In the genomic region with DNA sequence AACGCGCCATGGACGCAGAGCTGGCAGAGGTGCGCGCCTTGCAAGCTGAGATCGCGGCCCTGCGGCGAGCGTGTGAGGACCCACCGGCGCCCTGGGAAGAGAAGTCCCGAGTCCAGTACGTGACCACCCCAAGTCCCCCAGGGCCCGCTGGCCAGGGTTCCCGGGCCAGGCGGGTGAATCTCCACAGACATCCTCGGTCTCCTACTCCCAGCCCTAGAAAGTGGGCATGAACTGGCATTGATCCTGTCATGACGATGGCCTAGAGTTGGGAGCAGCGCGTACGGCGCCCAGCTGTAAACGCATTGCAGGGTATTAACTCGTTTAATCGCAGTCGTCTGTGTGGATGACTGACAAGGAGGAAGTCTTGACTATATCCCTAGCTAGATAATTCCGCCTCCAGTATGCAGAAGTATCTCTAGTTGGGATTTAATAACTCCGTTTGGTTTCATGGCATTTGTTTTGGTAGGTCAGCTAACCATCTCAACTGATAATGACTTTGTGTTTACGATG, we compare ENCODE assay signal across 8 cellular contexts. TPM values are rescaled to one million over a fixed set of nuclear protein-coding genes. Genes with fewer than 3 reads are reported as not detected.
DNase-seq lines count a peak whose midpoint lies in the region; ATAC-seq, FAIRE-seq and TF ChIP-seq lines count a peak whose summit lies in the region.

No MANE protein-coding gene starts in this region.

- H3K4me1 ChIP-seq in SK-N-SH (ENCODE audit: control insufficient read depth in 1 of 2, insufficient read depth in 2 of 2, low read depth in 1 of 2, low read length in 1 of 2) (peaks cover 16% of the 10 kb centered on the region in 2 experiments; a peak in 3 of 4 replicates), keratinocyte (ENCODE audit: control insufficient read depth, extremely low read depth, insufficient read depth, low read length) (peaks cover 27% of the 10 kb centered on the region), suprapubic skin (peaks cover 44% of the 10 kb centered on the region)

- TF ChIP-seq POLR2A in suprapubic skin (IDR thresholded peaks at IDR 0.05): no peak

- CTCF ChIA-PET in SK-N-SH (lab: Yijun Ruan, JAX): interaction anchor here (1.0 to 5.2 kb wide), 9 partner anchors 10 to 465 kb away, joined by 3 to 61 read pairs (median 4); a partner anchor contains a TSS

- no peaks in the 10 kb centered on the region for H3K9me1 ChIP-seq in keratinocyte (ENCODE audit: control insufficient read depth, extremely low read depth, insufficient read depth, low read length)

- no peaks in the 10 kb centered on the region for H4K20me1 ChIP-seq in SK-N-SH (ENCODE audit: insufficient read depth)
- H4K20me1 ChIP-seq in keratinocyte (ENCODE audit: control insufficient read depth, extremely low read depth, insufficient read depth, low read length): no peaks in the 10 kb centered on the region

- peak overlapping the region; percentile 92 to 96 for H3K4me3 ChIP-seq in SK-N-SH (ENCODE audit: low read depth in 2 of 2, low read length in 1 of 2)
- peak overlapping the region; percentile 75 to 98 (median 93) for H3K4me3 ChIP-seq in keratinocyte (ENCODE audit: control insufficient read depth in 2 of 3, extremely low read depth in 1 of 3, insufficient read depth in 2 of 3, low read depth in 1 of 3, low read length in 3 of 3)
- H3K4me3 ChIP-seq in suprapubic skin: peak overlapping the region; percentile 95

- no peak for FAIRE-seq in keratinocyte (lab: Jason Lieb, UNC)

- H3K36me3 ChIP-seq in SK-N-SH (replicated peaks in 1 of 2; ENCODE audit: control insufficient read depth in 1 of 2, insufficient read depth in 2 of 2, low read length in 1 of 2): peaks cover 21 to 24% of the 10 kb centered on the region in 2 experiments
- peaks cover 21% of the 10 kb centered on the region for H3K36me3 ChIP-seq in KOPT-K1 (ENCODE audit: insufficient read depth, low read length)
- H3K36me3 ChIP-seq in keratinocyte (ENCODE audit: control insufficient read depth in 2 of 2, extremely low read depth in 1 of 2, insufficient read depth in 2 of 2, low read length in 2 of 2): peaks cover 5 to 12% of the 10 kb centered on the region in 2 experiments
- H3K36me3 ChIP-seq in suprapubic skin: peaks cover 20% of the 10 kb centered on the region

- no peaks in the 10 kb centered on the region for H3K9me3 ChIP-seq in SK-N-SH
- H3K9me3 ChIP-seq in KOPT-K1 (ENCODE audit: insufficient read depth, low read length, poor library complexity, severe bottlenecking): no peaks in the 10 kb centered on the region
- H3K9me3 ChIP-seq in keratinocyte (ENCODE audit: control insufficient read depth, low read depth, low read length): no peaks in the 10 kb centered on the region
- no peaks in the 10 kb centered on the region for H3K9me3 ChIP-seq in suprapubic skin

- H3K27ac ChIP-seq in SK-N-SH (ENCODE audit: low read depth in 2 of 2, low read length in 1 of 2): peak overlapping the region in 1 of 2 experiments; percentile 96; a peak in 3 of 4 replicates
- H3K27ac ChIP-seq in KOPT-K1 (ENCODE audit: low read depth, low read length, poor library complexity, severe bottlenecking): peak overlapping the region; percentile 95
- peak overlapping the region; percentile 99 for H3K27ac ChIP-seq in angular gyrus (ENCODE audit: low read depth, low read length)
- peak overlapping the region; percentile 100 for H3K27ac ChIP-seq in keratinocyte (ENCODE audit: control insufficient read depth, insufficient read depth, low read length)
- peak overlapping the region; percentile 98 for H3K27ac ChIP-seq in suprapubic skin

- H3K27me3 ChIP-seq in SK-N-SH (ENCODE audit: insufficient read depth) (no peaks in the 10 kb centered on the region), keratinocyte (ENCODE audit: control insufficient read depth, extremely low read depth, insufficient read depth, low read length) (no peaks in the 10 kb centered on the region), suprapubic skin (no peaks in the 10 kb centered on the region)

- DNase-seq in SK-N-SH (no peak), keratinocyte (ENCODE audit: low read depth, low spot score) (no peak), suprapubic skin (ENCODE audit: low spot score in 2 of 2) (peak in 1 of 2 donors; percentile 72), medulla oblongata (ENCODE audit: extremely low spot score) (no peak), cortex of kidney (lab: John Stamatoyannopoulos, UW) (no peak)

- TF ChIP-seq RAD21 in SK-N-SH (IDR thresholded peaks at IDR 0.05; ENCODE audit: low read length): no peak

- ATAC-seq in SK-N-SH treated with all-trans-retinoic acid at 6 μM for 48 hours: no peak

- H3K9me2 ChIP-seq in SK-N-SH: no peaks in the 10 kb centered on the region

- peak overlapping the region; percentile 98 for H3K9ac ChIP-seq in SK-N-SH
- peak overlapping the region; percentile 100 for H3K9ac ChIP-seq in keratinocyte (ENCODE audit: control insufficient read depth, extremely low read depth, insufficient read depth, low read length)

- 3% methylated on average over 12 of the region's 30 CpGs for WGBS in SK-N-SH (ENCODE audit: low lambda C conversion rate)
- WGBS in suprapubic skin: 2% methylated on average over 23 of the region's 30 CpGs

- TF ChIP-seq CTCF in SK-N-SH (IDR thresholded peaks at IDR 0.05): no peak
- TF ChIP-seq CTCF in keratinocyte (optimal IDR thresholded peaks at IDR 0.05 in 1 of 3, IDR thresholded peaks at IDR 0.05 in 1 of 3, conservative IDR thresholded peaks at IDR 0.05 in 1 of 3; ENCODE audit: extremely low read depth in 1 of 3, insufficient read depth in 2 of 3, low read length in 3 of 3): no peak
- no peak for TF ChIP-seq CTCF in suprapubic skin (IDR thresholded peaks at IDR 0.05)

- H3F3A ChIP-seq in SK-N-SH (replicated peaks; ENCODE audit: insufficient read depth): no peaks in the 10 kb centered on the region

- H3K79me2 ChIP-seq in SK-N-SH (ENCODE audit: insufficient read depth) (peaks cover 26% of the 10 kb centered on the region), keratinocyte (ENCODE audit: control insufficient read depth, insufficient read depth, low read length) (peaks cover 24% of the 10 kb centered on the region)

- peak overlapping the region; percentile 95 for H2AFZ ChIP-seq in SK-N-SH (ENCODE audit: low read depth)
- H2AFZ ChIP-seq in keratinocyte (ENCODE audit: control insufficient read depth, low read length): peak overlapping the region; percentile 99

- peak overlapping the region; percentile 97 for H3K4me2 ChIP-seq in SK-N-SH
- peak overlapping the region; percentile 84 for H3K4me2 ChIP-seq in keratinocyte (ENCODE audit: control insufficient read depth, extremely low read depth, insufficient read depth, low read depth, low read length)

- dilution Hi-C loops in keratinocyte (cut with MboI; ENCODE audit: extremely low pct_ligation_motif_present, low sequenced_read_pairs): no loop called here

- POLR2A ChIA-PET in SK-N-SH (lab: Yijun Ruan, JAX): interaction anchor here (1.8 to 2.2 kb wide), 2 partner anchors 113 to 344 kb away, joined by 6 read pairs; a partner anchor contains a TSS

- no peak for TF ChIP-seq EP300 in SK-N-SH (IDR thresholded peaks at IDR 0.05; ENCODE audit: borderline replicate concordance in 1 of 2, low read depth in 1 of 2, low read length in 1 of 2)
- TF ChIP-seq EP300 in suprapubic skin (IDR thresholded peaks at IDR 0.05): no peak

TF ChIP-seq in SK-N-SH, 30 proteins besides CTCF, POLR2A, EP300 and RAD21:
- TF ChIP-seq MXI1 (IDR thresholded peaks at IDR 0.05; ENCODE audit: low read depth, low read length): no peak
- TF ChIP-seq TAF1 (IDR thresholded peaks at IDR 0.05; ENCODE audit: borderline replicate concordance, low read depth, low read length): 0 out of 2 replicates have a peak, but pooled peaks have one; percentile 35

TF ChIP-seq in SK-N-SH treated with all-trans-retinoic acid at 6 μM for 48 hours, 23 proteins besides CTCF, POLR2A, EP300 and RAD21 (continues in another document):
- TF ChIP-seq ARNTL (CRISPR knock-in tag; IDR thresholded peaks at IDR 0.05; ENCODE audit: borderline replicate concordance, low read depth) (no peak), ZNF8 (CRISPR knock-in tag; IDR thresholded peaks at IDR 0.05) (no peak)

RNA-seq across cellular contexts. Expression of a gene that starts 0.3 kb away (rescaled TPM):
- polyA plus RNA-seq in SK-N-SH (2012; rRNA removed) (1.3 and 1.5 TPM in 2 replicates), keratinocyte (2.8 to 6.7 TPM (median 3.3 TPM) in 3 replicates)
- polyA plus RNA-seq in SK-N-SH (2012; cell fraction: cytosol; rRNA removed): 2.3 and 2.6 TPM in 2 replicates
- polyA plus RNA-seq in SK-N-SH (2012; cell fraction: nucleus; rRNA removed): 1.2 and 1.4 TPM in 2 replicates
- polyA plus RNA-seq in keratinocyte (2011; ENCODE audit: low read depth): 1.3 TPM
- 3.3 and 4.6 TPM in 2 replicates for polyA plus RNA-seq in keratinocyte (2011; cell fraction: cytosol; rRNA removed)
- polyA plus RNA-seq in keratinocyte (2011; cell fraction: nucleus; rRNA removed): 1.5 and 2.0 TPM in 2 replicates
- 2.7 and 4.6 TPM in 2 replicates for polyA plus RNA-seq in keratinocyte (2012; ENCODE audit: low replicate concordance)
- polyA minus RNA-seq in keratinocyte: 0.75 to 3.0 TPM (median 2.0 TPM) in 3 replicates
- 2.5 TPM for polyA minus RNA-seq in keratinocyte (2011; cell fraction: cytosol; rRNA and poly(A)+ RNA removed)
- polyA minus RNA-seq in keratinocyte (2011; cell fraction: nucleus; rRNA and poly(A)+ RNA removed): 1.2 and 7.8 TPM in 2 replicates
- 10 to 100 TPM; 14.1 to 39.5 (median 19.2) TPM for total RNA-seq in suprapubic skin

RNA-seq across cellular contexts. Expression of a gene that starts 0.9 kb away (rescaled TPM):
- polyA plus RNA-seq in SK-N-SH (2012; rRNA removed) (9.6 and 13.2 TPM in 2 replicates), keratinocyte (18.8 to 28.9 TPM (median 20.2 TPM) in 3 replicates)
- 9.3 and 10.5 TPM in 2 replicates for polyA plus RNA-seq in SK-N-SH (2012; cell fraction: cytosol; rRNA removed)
- polyA plus RNA-seq in SK-N-SH (2012; cell fraction: nucleus; rRNA removed): 16.7 and 36.9 TPM in 2 replicates
- 53.0 TPM for polyA plus RNA-seq in keratinocyte (2011; ENCODE audit: low read depth)
- polyA plus RNA-seq in keratinocyte (2011; cell fraction: cytosol; rRNA removed): 10.6 and 14.5 TPM in 2 replicates
- polyA plus RNA-seq in keratinocyte (2011; cell fraction: nucleus; rRNA removed): 40.5 and 59.0 TPM in 2 replicates
- polyA plus RNA-seq in keratinocyte (2012; ENCODE audit: low replicate concordance): 21.2 and 25.5 TPM in 2 replicates
- polyA minus RNA-seq in keratinocyte: 2.7 to 50.9 TPM (median 19.1 TPM) in 3 replicates
- polyA minus RNA-seq in keratinocyte (2011; cell fraction: cytosol; rRNA and poly(A)+ RNA removed): 14.4 TPM
- 25.6 and 50.8 TPM in 2 replicates for polyA minus RNA-seq in keratinocyte (2011; cell fraction: nucleus; rRNA and poly(A)+ RNA removed)
- total RNA-seq in suprapubic skin: 10 to 100 TPM; 21.8 to 80.1 (median 33.9) TPM

RNA-seq across cellular contexts. Expression of a gene that starts 32.5 kb away (rescaled TPM):
- polyA plus RNA-seq in SK-N-SH (2012; rRNA removed): 30.4 and 32.9 TPM in 2 replicates
- polyA plus RNA-seq in SK-N-SH (2012; cell fraction: cytosol; rRNA removed): 33.8 and 34.7 TPM in 2 replicates
- 56.1 and 87.5 TPM in 2 replicates for polyA plus RNA-seq in SK-N-SH (2012; cell fraction: nucleus; rRNA removed)
- 60.1 to 88.4 TPM (median 82.4 TPM) in 3 replicates for polyA plus RNA-seq in keratinocyte
- polyA plus RNA-seq in keratinocyte (2011; ENCODE audit: low read depth): 95.9 TPM
- polyA plus RNA-seq in keratinocyte (2011; cell fraction: cytosol; rRNA removed): 62.1 and 101 TPM in 2 replicates
- polyA plus RNA-seq in keratinocyte (2011; cell fraction: nucleus; rRNA removed): 162 and 172 TPM in 2 replicates
- 99.2 and 114 TPM in 2 replicates for polyA plus RNA-seq in keratinocyte (2012; ENCODE audit: low replicate concordance)
- polyA minus RNA-seq in keratinocyte: 94.9 to 250 TPM (median 106 TPM) in 3 replicates
- 83.6 TPM for polyA minus RNA-seq in keratinocyte (2011; cell fraction: cytosol; rRNA and poly(A)+ RNA removed)
- polyA minus RNA-seq in keratinocyte (2011; cell fraction: nucleus; rRNA and poly(A)+ RNA removed): 108 and 238 TPM in 2 replicates
- 100 to 1,000 TPM in 1 of 4 donors, 10 to 100 TPM in 3; 58.8 to 152 (median 80.0) TPM for total RNA-seq in suprapubic skin
